ENCODE assay signal across 8 cellular contexts in genomic region chr14:23285530-23286019, GRCh38. TPM values are rescaled to one million over a fixed set of nuclear protein-coding genes. Genes with fewer than 3 reads are reported as not detected.
DNase-seq lines count a peak whose midpoint lies in the region; ATAC-seq and TF ChIP-seq lines count a peak whose summit lies in the region.

No MANE protein-coding gene starts in this region.

- no peak for TF ChIP-seq CTCF in OCI-LY7 (conservative IDR thresholded peaks at IDR 0.05; ENCODE audit: low read length)

- no peaks in the 10 kb centered on the region for H3K9me2 ChIP-seq in OCI-LY7 (ENCODE audit: insufficient read depth, low read length)

- H3K4me3 ChIP-seq in OCI-LY7 (ENCODE audit: low read depth, low read length, poor library complexity, severe bottlenecking) (peak overlapping the region; percentile 91), mucosa of stomach (ENCODE audit: low read length) (peak overlapping the region; percentile 85)
- peak overlapping the region; percentile 81 for H3K4me3 ChIP-seq in effector memory CD4-positive, alpha-beta T cell (ENCODE audit: insufficient read depth, low read depth, low read length, poor library complexity, severe bottlenecking)

- H4K20me1 ChIP-seq in OCI-LY7 (ENCODE audit: insufficient read depth, low read length) = no peaks in the 10 kb centered on the region

- H3K27ac ChIP-seq in OCI-LY7 (ENCODE audit: low read depth, low read length, poor library complexity, severe bottlenecking) = peak overlapping the region; percentile 9
- H3K27ac ChIP-seq in effector memory CD4-positive, alpha-beta T cell (ENCODE audit: insufficient read depth, low read length, poor library complexity, severe bottlenecking) = peak overlapping the region; percentile 72

- DNase-seq in DMS 273 (lab: John Stamatoyannopoulos, UW; ENCODE audit: unreplicated experiment) (peak; percentile 70), DMS 273 treated with DMSO at 0.1 percent for 48 hours (lab: John Stamatoyannopoulos, UW) (no peak), OCI-LY7 (ENCODE audit: low spot score) (no peak), SW 1271 (lab: John Stamatoyannopoulos, UW) (no peak), COLO668 (lab: John Stamatoyannopoulos, UW; ENCODE audit: unreplicated experiment) (no peak)
- DNase-seq in effector memory CD4-positive, alpha-beta T cell = no peak

- peaks cover 13% of the 10 kb centered on the region for H3K4me1 ChIP-seq in OCI-LY7 (ENCODE audit: insufficient read depth, low read length, poor library complexity, severe bottlenecking)
- peaks cover 6% of the 10 kb centered on the region for H3K4me1 ChIP-seq in effector memory CD4-positive, alpha-beta T cell (ENCODE audit: control insufficient read depth, insufficient read depth, low read length, poor library complexity, severe bottlenecking)
- peaks cover 13% of the 10 kb centered on the region for H3K4me1 ChIP-seq in mucosa of stomach (ENCODE audit: control insufficient read depth, insufficient read depth, low read length)

- CTCF ChIA-PET in OCI-LY7 (lab: Charles Lee; ENCODE audit: unreplicated experiment) = interaction anchor here (0.9 kb wide), 1 partner anchor 165 kb away, joined by 3 read pairs; no protein-coding TSS in a partner anchor

- intact Hi-C loops in OCI-LY7 (cut with micrococcal nuclease; ENCODE audit: unreplicated experiment) = loop anchor here (1.0 to 5.0 kb wide), 2 partner anchors 16 to 163 kb away; no protein-coding TSS in a partner anchor

- peak overlapping the region; percentile 84 for H3K4me2 ChIP-seq in OCI-LY7 (ENCODE audit: low read length)

- H3K9me3 ChIP-seq in OCI-LY7 (ENCODE audit: low read length) (no peaks in the 10 kb centered on the region), mucosa of stomach (ENCODE audit: control insufficient read depth, low read length) (no peaks in the 10 kb centered on the region)
- no peaks in the 10 kb centered on the region for H3K9me3 ChIP-seq in effector memory CD4-positive, alpha-beta T cell (ENCODE audit: control insufficient read depth, low read length)

- BruUV-seq in OCI-LY7 (replicated peaks; lab: Mats Ljungman, UMichigan) = no TSS peak

- H3K36me3 ChIP-seq in OCI-LY7 (ENCODE audit: insufficient read depth, low read length) = no peaks in the 10 kb centered on the region
- no peaks in the 10 kb centered on the region for H3K36me3 ChIP-seq in effector memory CD4-positive, alpha-beta T cell (ENCODE audit: control insufficient read depth, insufficient read depth, low read length)
- H3K36me3 ChIP-seq in mucosa of stomach (ENCODE audit: control insufficient read depth, insufficient read depth, low read length) = no peaks in the 10 kb centered on the region

- ATAC-seq in HG02610 (IDR thresholded peaks at IDR 0.05; ENCODE audit: unreplicated experiment) = peak; percentile 26

- peak overlapping the region; percentile 72 for H2AFZ ChIP-seq in OCI-LY7 (ENCODE audit: low read length)

- H3K79me2 ChIP-seq in OCI-LY7 (ENCODE audit: insufficient read depth, low read depth, low read length) = peaks cover 14% of the 10 kb centered on the region; the same call in 1 of the 2 replicates

- peak overlapping the region; percentile 98 for H3K9ac ChIP-seq in mucosa of stomach (ENCODE audit: low read length)

- POLR2A ChIA-PET in OCI-LY7 (lab: Charles Lee) = interaction anchor here (0.6 to 2.9 kb wide), 8 partner anchors 8 to 780 kb away, joined by 3 to 13 read pairs (median 5); partner anchors contain the start of genes BCL2L2 and PPP1R3E

- no peaks in the 10 kb centered on the region for H3K27me3 ChIP-seq in effector memory CD4-positive, alpha-beta T cell (replicated peaks; ENCODE audit: control insufficient read depth, insufficient read depth, low read length, poor library complexity, severe bottlenecking)
- no peaks in the 10 kb centered on the region for H3K27me3 ChIP-seq in mucosa of stomach (ENCODE audit: control insufficient read depth, insufficient read depth, low read length)

RNA-seq across cellular contexts. Expression of gene HOMEZ, which starts 0.4 kb away (rescaled TPM):
- total RNA-seq in OCI-LY7 (2014; rRNA removed; shearing (Covaris generic)) = 6.3 and 7.1 TPM in 2 replicates
- total RNA-seq in OCI-LY7 (2022) = 16.5 and 17.2 TPM in 2 replicates

RNA-seq across cellular contexts. Expression of gene PPP1R3E, which starts 17.1 kb away (rescaled TPM):
- 24.4 and 31.0 TPM in 2 replicates for total RNA-seq in OCI-LY7 (2014; rRNA removed; shearing (Covaris generic))
- total RNA-seq in OCI-LY7 (2022) = 95.5 and 102 TPM in 2 replicates

RNA-seq across cellular contexts. Expression of gene BCL2L2, which starts 21.1 kb away (rescaled TPM):
- total RNA-seq in OCI-LY7 (2014; rRNA removed; shearing (Covaris generic)) = 7.2 and 8.6 TPM in 2 replicates
- total RNA-seq in OCI-LY7 (2022) = 17.4 and 18.0 TPM in 2 replicates

RNA-seq across cellular contexts. Expression of gene PABPN1, which starts 35.7 kb away (rescaled TPM):
- 120 and 167 TPM in 2 replicates for total RNA-seq in OCI-LY7 (2014; rRNA removed; shearing (Covaris generic))
- total RNA-seq in OCI-LY7 (2022) = 314 and 319 TPM in 2 replicates

RNA-seq across cellular contexts. Expression of gene RNF212B, which starts 47.8 kb away (rescaled TPM):
- total RNA-seq in OCI-LY7 (2014; rRNA removed; shearing (Covaris generic)) = not detected in 2 replicates
- total RNA-seq in OCI-LY7 (2022) = not detected in 2 replicates
